20 cellular contexts compared by ENCODE assay signal in genomic region chr20:47188540-47188939, GRCh38.
"Had no signal": no experiment of that assay in that cellular context is flagged by ENCODE, and none has a peak within 500 bp of the region (broad histone marks: within the 10 kb centered on the region; RNA-seq: fewer than 3 reads in every experiment).

No MANE protein-coding gene starts in this region.

- ATAC-seq: activated CD8-positive, alpha-beta T cell treated with anti-CD3 and anti-CD28 coated beads for 36 hours; left lobe of liver; stimulated activated naive CD8-positive, alpha-beta T cell treated with anti-CD3 and anti-CD28 coated beads, Interleukin-15, amount 100 ng/mL, for 72 hours had no signal

- H3K9me3 Mint-ChIP-seq: activated CD4-positive, alpha-beta T cell treated with anti-CD3 and anti-CD28 coated beads, Interleukin-2, amount 10 ng/mL, durations not matched to agents 24 days and 14 days; activated CD8-positive, alpha-beta T cell treated with anti-CD3 and anti-CD28 coated beads for 36 hours; activated naive CD4-positive, alpha-beta T cell treated with anti-CD3 and anti-CD28 coated beads for 36 hours; nephron; stimulated activated naive CD8-positive, alpha-beta T cell treated with anti-CD3 and anti-CD28 coated beads, Interleukin-15, amount 100 ng/mL, for 72 hours; type B pancreatic cell had no signal

- H3K36me3 ChIP-seq: adrenal gland, heart left ventricle, suprapubic skin had no signal

- H3K4me1 Mint-ChIP-seq: nephron had no signal

- H3K4me3 ChIP-seq: adrenal gland, lung, suprapubic skin had no signal

- H3K27ac Mint-ChIP-seq: activated CD4-positive, alpha-beta T cell treated with anti-CD3 and anti-CD28 coated beads, Interleukin-2, amount 10 ng/mL, durations not matched to agents 24 days and 14 days; activated CD8-positive, alpha-beta T cell treated with anti-CD3 and anti-CD28 coated beads for 36 hours; activated naive CD4-positive, alpha-beta T cell treated with anti-CD3 and anti-CD28 coated beads for 36 hours; nephron; type B pancreatic cell had no signal

- H3K27ac ChIP-seq: adrenal gland, epithelial cell of prostate, heart left ventricle, suprapubic skin had no signal

- DNase-seq: activated CD4-positive, CD25-positive, alpha-beta regulatory T cell; activated T-cell treated with anti-CD3 and anti-CD28 coated beads, Interleukin-2, amount 50 U/mL, for 1 hour; adrenal gland; heart left ventricle; kidney; occipital lobe; retina; stimulated activated CD4-positive, alpha-beta T cell treated with anti-CD3 and anti-CD28 coated beads, Interleukin-15, amount 100 ng/mL, for 24 hours; stimulated activated CD4-positive, alpha-beta T cell treated with anti-CD3 and anti-CD28 coated beads, Interleukin-2, amount 100 ng/mL, for 48 hours; stimulated activated naive CD8-positive, alpha-beta T cell treated with anti-CD3 and anti-CD28 coated beads, Interleukin-15, amount 100 ng/mL, for 72 hours; T-helper 9 cell had no signal

- H3K4me3 Mint-ChIP-seq: activated CD4-positive, alpha-beta T cell treated with anti-CD3 and anti-CD28 coated beads, Interleukin-2, amount 10 ng/mL, durations not matched to agents 24 days and 14 days; activated CD8-positive, alpha-beta T cell treated with anti-CD3 and anti-CD28 coated beads for 36 hours; activated naive CD4-positive, alpha-beta T cell treated with anti-CD3 and anti-CD28 coated beads for 36 hours; nephron; stimulated activated naive CD8-positive, alpha-beta T cell treated with anti-CD3 and anti-CD28 coated beads, Interleukin-15, amount 100 ng/mL, for 72 hours; type B pancreatic cell had no signal

- H3K4me1 ChIP-seq: adrenal gland, heart left ventricle had no signal

- H3K36me3 Mint-ChIP-seq: type B pancreatic cell had no signal

- H3K27me3 Mint-ChIP-seq: type B pancreatic cell had no signal

- H3K27me3 ChIP-seq: adrenal gland had no signal

- H3K9me3 ChIP-seq: adrenal gland, heart left ventricle, suprapubic skin had no signal
